In the genomic region with DNA sequence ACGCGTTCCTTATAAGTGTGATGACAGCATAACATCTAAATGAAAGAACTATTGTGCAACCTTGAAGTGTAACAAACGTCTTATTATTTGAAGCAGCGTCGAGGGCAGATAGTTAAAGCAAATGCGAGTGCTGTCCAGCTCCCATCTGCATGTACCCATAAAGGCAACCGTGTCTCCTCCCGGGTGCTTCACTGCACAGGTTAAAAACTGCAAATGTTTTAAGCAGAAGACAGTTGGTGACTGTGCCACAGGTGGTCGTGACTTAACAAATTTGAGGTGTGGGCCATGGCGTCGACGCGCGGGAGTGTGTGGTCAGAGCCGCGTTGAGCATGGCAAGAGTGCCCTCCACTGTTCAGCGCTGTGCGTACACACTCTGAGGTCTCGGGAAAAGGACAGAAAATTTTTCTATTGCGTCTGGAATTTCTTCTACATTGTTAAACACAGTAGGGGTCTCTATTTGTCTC, we compare ENCODE assay signal across 9 cellular contexts. TPM values are rescaled to one million over a fixed set of nuclear protein-coding genes. Genes with fewer than 3 reads are reported as not detected.
A peak's percentile ranks its signal among the peaks of the same experiment; 100 is the strongest.
DNase-seq lines count a peak whose midpoint lies in the region; ATAC-seq and TF ChIP-seq lines count a peak whose summit lies in the region.
"Had no signal": no experiment of that assay in that cellular context is flagged by ENCODE, and none has a peak within 500 bp of the region (broad histone marks: within the 10 kb centered on the region; RNA-seq: fewer than 3 reads in every experiment).

No MANE protein-coding gene starts in this region.

- peaks cover 88% of the 10 kb centered on the region for H3K4me1 Mint-ChIP-seq in WTC11
- H3K4me1 Mint-ChIP-seq in activated naive CD4-positive, alpha-beta T cell treated with anti-CD3 and anti-CD28 coated beads, Interleukin-2, amount 10 ng/mL, durations not matched to agents 7 days and 5 days = peaks cover 5% of the 10 kb centered on the region
- H3K4me1 Mint-ChIP-seq: central memory CD8-positive, alpha-beta T cell had no signal

- DNase-seq in DMS153 treated with DMSO at 0.1 percent for 48 hours (lab: John Stamatoyannopoulos, UW; ENCODE audit: unreplicated experiment) (peak; percentile 81), LHCN-M2 (ENCODE audit: low read depth) (peak; percentile 2), WTC11 (ENCODE audit: low spot score) (peak; percentile 45), left lobe of liver (ENCODE audit: low spot score) (no peak), ascending aorta (ENCODE audit: low spot score in 2 of 2) (no peak), iPS-NIHi7 (ENCODE audit: extremely low spot score) (no peak)
- no peak for DNase-seq in activated naive CD4-positive, alpha-beta T cell treated with anti-CD3 and anti-CD28 coated beads, Interleukin-2, amount 10 ng/mL, durations not matched to agents 7 days and 5 days

- H3K9me3 Mint-ChIP-seq in WTC11 = no peaks in the 10 kb centered on the region
- H3K9me3 Mint-ChIP-seq in activated naive CD4-positive, alpha-beta T cell treated with anti-CD3 and anti-CD28 coated beads, Interleukin-2, amount 10 ng/mL, durations not matched to agents 7 days and 5 days = peaks cover 3% of the 10 kb centered on the region
- H3K9me3 Mint-ChIP-seq: central memory CD8-positive, alpha-beta T cell had no signal

- ATAC-seq in WTC11 = peak; percentile 51
- peak; percentile 68 for ATAC-seq in left lobe of liver
- no peak for ATAC-seq in HG03469 (IDR thresholded peaks at IDR 0.05; ENCODE audit: unreplicated experiment)

- H3K9me3 ChIP-seq in ascending aorta = no peaks in the 10 kb centered on the region

- intact Hi-C loops in ascending aorta (cut with DNase I) = no loop called here

- no peak overlapping the region for H3K27ac ChIP-seq in ascending aorta

- CTCF ChIA-PET in WTC11 (lab: Charles Lee) = interaction anchor here (1.0 to 2.8 kb wide), 6 partner anchors 18 to 265 kb away, joined by 3 to 14 read pairs (median 5); no protein-coding TSS in a partner anchor
- CTCF ChIA-PET in activated naive CD4-positive, alpha-beta T cell treated with anti-CD3 and anti-CD28 coated beads, Interleukin-2, amount 10 ng/mL, durations not matched to agents 7 days and 5 days (lab: Charles Lee) = interaction anchor here (1.1 to 2.1 kb wide), 4 partner anchors 13 to 257 kb away, joined by 3 to 6 read pairs (median 4); no protein-coding TSS in a partner anchor

- H3K4me3 Mint-ChIP-seq in WTC11 = peak overlapping the region; percentile 70
- H3K4me3 Mint-ChIP-seq in activated naive CD4-positive, alpha-beta T cell treated with anti-CD3 and anti-CD28 coated beads, Interleukin-2, amount 10 ng/mL, durations not matched to agents 7 days and 5 days = no peak overlapping the region
- H3K4me3 Mint-ChIP-seq: central memory CD8-positive, alpha-beta T cell had no signal

- TF ChIP-seq CTCF in WTC11 (IDR thresholded peaks at IDR 0.05) (no peak), ascending aorta (IDR thresholded peaks at IDR 0.05) (peak in 1 of 3 experiments; percentile 37)

- POLR2A ChIA-PET in WTC11 (lab: Charles Lee) = no interaction called here

- no peak overlapping the region for H3K4me3 ChIP-seq in ascending aorta

- peaks cover 49% of the 10 kb centered on the region for H3K27me3 Mint-ChIP-seq in WTC11 (ENCODE audit: low read depth)
- H3K27me3 Mint-ChIP-seq in activated naive CD4-positive, alpha-beta T cell treated with anti-CD3 and anti-CD28 coated beads, Interleukin-2, amount 10 ng/mL, durations not matched to agents 7 days and 5 days = peaks cover 52% of the 10 kb centered on the region

- peaks cover 7% of the 10 kb centered on the region for H3K27me3 ChIP-seq in ascending aorta

- H3K36me3 ChIP-seq in ascending aorta = no peaks in the 10 kb centered on the region

- H3K36me3 Mint-ChIP-seq in WTC11 = no peaks in the 10 kb centered on the region
- H3K36me3 Mint-ChIP-seq in activated naive CD4-positive, alpha-beta T cell treated with anti-CD3 and anti-CD28 coated beads, Interleukin-2, amount 10 ng/mL, durations not matched to agents 7 days and 5 days = peaks cover 5% of the 10 kb centered on the region

- no peaks in the 10 kb centered on the region for H3K4me1 ChIP-seq in ascending aorta

- H3K27ac Mint-ChIP-seq in WTC11 = peak overlapping the region; percentile 29
- no peak overlapping the region for H3K27ac Mint-ChIP-seq in activated naive CD4-positive, alpha-beta T cell treated with anti-CD3 and anti-CD28 coated beads, Interleukin-2, amount 10 ng/mL, durations not matched to agents 7 days and 5 days

TF ChIP-seq in WTC11, 78 proteins besides CTCF, POLR2A, EP300 and RAD21 (continues in another document):
- TF ChIP-seq, protein P1, sequence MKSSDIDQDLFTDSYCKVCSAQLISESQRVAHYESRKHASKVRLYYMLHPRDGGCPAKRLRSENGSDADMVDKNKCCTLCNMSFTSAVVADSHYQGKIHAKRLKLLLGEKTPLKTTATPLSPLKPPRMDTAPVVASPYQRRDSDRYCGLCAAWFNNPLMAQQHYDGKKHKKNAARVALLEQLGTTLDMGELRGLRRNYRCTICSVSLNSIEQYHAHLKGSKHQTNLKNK (CRISPR knock-in tag; IDR thresholded peaks at IDR 0.05) = no peak
- TF ChIP-seq, protein P2, sequence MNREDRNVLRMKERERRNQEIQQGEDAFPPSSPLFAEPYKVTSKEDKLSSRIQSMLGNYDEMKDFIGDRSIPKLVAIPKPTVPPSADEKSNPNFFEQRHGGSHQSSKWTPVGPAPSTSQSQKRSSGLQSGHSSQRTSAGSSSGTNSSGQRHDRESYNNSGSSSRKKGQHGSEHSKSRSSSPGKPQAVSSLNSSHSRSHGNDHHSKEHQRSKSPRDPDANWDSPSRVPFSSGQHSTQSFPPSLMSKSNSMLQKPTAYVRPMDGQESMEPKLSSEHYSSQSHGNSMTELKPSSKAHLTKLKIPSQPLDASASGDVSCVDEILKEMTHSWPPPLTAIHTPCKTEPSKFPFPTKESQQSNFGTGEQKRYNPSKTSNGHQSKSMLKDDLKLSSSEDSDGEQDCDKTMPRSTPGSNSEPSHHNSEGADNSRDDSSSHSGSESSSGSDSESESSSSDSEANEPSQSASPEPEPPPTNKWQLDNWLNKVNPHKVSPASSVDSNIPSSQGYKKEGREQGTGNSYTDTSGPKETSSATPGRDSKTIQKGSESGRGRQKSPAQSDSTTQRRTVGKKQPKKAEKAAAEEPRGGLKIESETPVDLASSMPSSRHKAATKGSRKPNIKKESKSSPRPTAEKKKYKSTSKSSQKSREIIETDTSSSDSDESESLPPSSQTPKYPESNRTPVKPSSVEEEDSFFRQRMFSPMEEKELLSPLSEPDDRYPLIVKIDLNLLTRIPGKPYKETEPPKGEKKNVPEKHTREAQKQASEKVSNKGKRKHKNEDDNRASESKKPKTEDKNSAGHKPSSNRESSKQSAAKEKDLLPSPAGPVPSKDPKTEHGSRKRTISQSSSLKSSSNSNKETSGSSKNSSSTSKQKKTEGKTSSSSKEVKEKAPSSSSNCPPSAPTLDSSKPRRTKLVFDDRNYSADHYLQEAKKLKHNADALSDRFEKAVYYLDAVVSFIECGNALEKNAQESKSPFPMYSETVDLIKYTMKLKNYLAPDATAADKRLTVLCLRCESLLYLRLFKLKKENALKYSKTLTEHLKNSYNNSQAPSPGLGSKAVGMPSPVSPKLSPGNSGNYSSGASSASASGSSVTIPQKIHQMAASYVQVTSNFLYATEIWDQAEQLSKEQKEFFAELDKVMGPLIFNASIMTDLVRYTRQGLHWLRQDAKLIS (CRISPR knock-in tag; IDR thresholded peaks at IDR 0.05; ENCODE audit: borderline replicate concordance) = no peak
- TF ChIP-seq NFE2L1 (CRISPR knock-in tag; IDR thresholded peaks at IDR 0.05) = 0 out of 2 replicates have a peak, but pooled peaks have one; percentile 39
- no peak for TF ChIP-seq ZNF232 (CRISPR knock-in tag; IDR thresholded peaks at IDR 0.05)
- TF ChIP-seq FOXJ3 (CRISPR knock-in tag; IDR thresholded peaks at IDR 0.05; ENCODE audit: borderline replicate concordance) = no peak
- TF ChIP-seq, protein P3, sequence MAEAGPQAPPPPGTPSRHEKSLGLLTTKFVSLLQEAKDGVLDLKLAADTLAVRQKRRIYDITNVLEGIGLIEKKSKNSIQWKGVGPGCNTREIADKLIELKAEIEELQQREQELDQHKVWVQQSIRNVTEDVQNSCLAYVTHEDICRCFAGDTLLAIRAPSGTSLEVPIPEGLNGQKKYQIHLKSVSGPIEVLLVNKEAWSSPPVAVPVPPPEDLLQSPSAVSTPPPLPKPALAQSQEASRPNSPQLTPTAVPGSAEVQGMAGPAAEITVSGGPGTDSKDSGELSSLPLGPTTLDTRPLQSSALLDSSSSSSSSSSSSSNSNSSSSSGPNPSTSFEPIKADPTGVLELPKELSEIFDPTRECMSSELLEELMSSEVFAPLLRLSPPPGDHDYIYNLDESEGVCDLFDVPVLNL (CRISPR knock-in tag; IDR thresholded peaks at IDR 0.05; ENCODE audit: borderline replicate concordance, low read depth) = no peak
- no peak for TF ChIP-seq MXD4 (CRISPR knock-in tag; IDR thresholded peaks at IDR 0.05; ENCODE audit: borderline replicate concordance)
- TF ChIP-seq, protein P4, sequence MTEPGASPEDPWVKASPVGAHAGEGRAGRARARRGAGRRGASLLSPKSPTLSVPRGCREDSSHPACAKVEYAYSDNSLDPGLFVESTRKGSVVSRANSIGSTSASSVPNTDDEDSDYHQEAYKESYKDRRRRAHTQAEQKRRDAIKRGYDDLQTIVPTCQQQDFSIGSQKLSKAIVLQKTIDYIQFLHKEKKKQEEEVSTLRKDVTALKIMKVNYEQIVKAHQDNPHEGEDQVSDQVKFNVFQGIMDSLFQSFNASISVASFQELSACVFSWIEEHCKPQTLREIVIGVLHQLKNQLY (CRISPR knock-in tag; IDR thresholded peaks at IDR 0.05) = no peak
- TF ChIP-seq GRHL2 (CRISPR knock-in tag; IDR thresholded peaks at IDR 0.05; ENCODE audit: insufficient replicate concordance, severe bottlenecking) = no peak
- no peak for TF ChIP-seq ESRRA (CRISPR knock-in tag; IDR thresholded peaks at IDR 0.05; ENCODE audit: borderline replicate concordance)
- no peak for TF ChIP-seq ELF4 (CRISPR knock-in tag; IDR thresholded peaks at IDR 0.05; ENCODE audit: low read depth)
- peak; percentile 65; the same call in 1 of the 2 replicates for TF ChIP-seq ETV6 (CRISPR knock-in tag; IDR thresholded peaks at IDR 0.05)

RNA-seq across cellular contexts. Expression of a gene that starts 6.4 kb away (rescaled TPM):
- not detected in 2 replicates for total RNA-seq in LHCN-M2 (2014; rRNA removed)
- polyA plus RNA-seq in LHCN-M2 (2012) = not detected
- 81.3 to 87.0 TPM (median 83.8 TPM) in 3 replicates for total RNA-seq in WTC11 (2021)
- total RNA-seq in left lobe of liver = not detected
- not detected for total RNA-seq in ascending aorta

Comparison
In these comparisons a context has a peak if more than half of its experiments do, and no peak if none do; other contexts are left out.
1. DNase-seq: peak in DMS153 treated with DMSO at 0.1 percent for 48 hours (single experiment), LHCN-M2 (single experiment) and WTC11 (single experiment); none in left lobe of liver (single experiment), ascending aorta (0 of 2), iPS-NIHi7 (single experiment) and activated naive CD4-positive, alpha-beta T cell treated with anti-CD3 and anti-CD28 coated beads, Interleukin-2, amount 10 ng/mL, durations not matched to agents 7 days and 5 days (single experiment).
2. RNA of a gene that starts 6.4 kb away (total RNA-seq): 81.3 to 87.0 TPM in WTC11; not detected in left lobe of liver (single experiment), not detected in LHCN-M2 and not detected in ascending aorta (single experiment); every median in the first group is over 10 times any median in the second.